Comparison of ENCODE assay signal across 24 cellular contexts in the genomic region with DNA sequence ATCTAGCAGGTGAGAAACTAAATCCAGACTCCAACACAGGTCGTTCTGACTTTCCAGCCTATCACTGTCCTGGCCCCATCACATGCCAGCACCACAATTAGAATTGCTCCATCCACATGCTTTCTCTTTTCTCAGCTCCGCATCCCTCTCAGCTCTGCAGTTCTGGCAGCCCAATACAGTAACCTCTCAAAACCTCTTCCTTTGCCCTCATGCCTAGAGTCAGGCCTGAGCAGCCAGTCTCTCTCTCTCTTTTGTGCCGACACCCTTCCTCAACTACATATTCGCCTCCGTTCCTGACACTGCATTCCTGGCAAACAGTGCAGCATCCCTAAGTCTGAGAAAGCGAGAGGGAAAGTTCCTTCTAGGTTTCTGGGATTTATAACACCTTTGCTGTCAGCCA.
"Had no signal": no experiment of that assay in that cellular context is flagged by ENCODE, and none has a peak within 500 bp of the region (broad histone marks: within the 10 kb centered on the region; RNA-seq: fewer than 3 reads in every experiment).

No MANE protein-coding gene starts in this region.

- H3K27me3 ChIP-seq: brain microvascular endothelial cell, right lobe of liver, thyroid gland, upper lobe of right lung had no signal

- ATAC-seq: activated naive CD4-positive, alpha-beta T cell treated with anti-CD3 and anti-CD28 coated beads, Interleukin-2, amount 50 U/mL, for 72 hours; activated T-helper 17 cell treated with anti-CD3 and anti-CD28 coated beads, Interleukin-2, amount 50 U/mL, for 72 hours; foreskin keratinocyte; mucosa of descending colon; right lobe of liver; upper lobe of right lung had no signal

- H3K27ac Mint-ChIP-seq: activated naive CD4-positive, alpha-beta T cell treated with anti-CD3 and anti-CD28 coated beads, Interleukin-2, amount 50 U/mL, for 72 hours; activated T-cell treated with anti-CD3 and anti-CD28 coated beads, Interleukin-2, amount 50 U/mL, for 24 hours; activated T-helper 17 cell treated with anti-CD3 and anti-CD28 coated beads, Interleukin-2, amount 50 U/mL, for 72 hours; dendritic cell treated with granulocyte-macrophage colony-stimulating factor and Interleukin-4, amounts not matched to agents 40 ng/mL and 50 ng/mL, for 4 days; stimulated activated naive CD8-positive, alpha-beta T cell treated with anti-CD3 and anti-CD28 coated beads, Interleukin-15, Interleukin-2, amounts not matched to agents 100 ng/mL and 50 ng/mL, for 24 hours had no signal

- H3K27me3 Mint-ChIP-seq: activated T-cell treated with anti-CD3 and anti-CD28 coated beads, Interleukin-2, amount 50 U/mL, for 24 hours; dendritic cell treated with granulocyte-macrophage colony-stimulating factor and Interleukin-4, amounts not matched to agents 40 ng/mL and 50 ng/mL, for 4 days; stimulated activated naive CD8-positive, alpha-beta T cell treated with anti-CD3 and anti-CD28 coated beads, Interleukin-15, Interleukin-2, amounts not matched to agents 100 ng/mL and 50 ng/mL, for 24 hours had no signal

- H3K4me1 ChIP-seq: foreskin keratinocyte, right lobe of liver, thyroid gland, upper lobe of right lung had no signal

- H3K36me3 ChIP-seq: brain microvascular endothelial cell, right lobe of liver, thyroid gland, upper lobe of right lung had no signal

- H3K4me3 ChIP-seq: mucosa of descending colon, right lobe of liver, skin epidermis, thyroid gland, upper lobe of right lung had no signal

- H3K27ac ChIP-seq: brain microvascular endothelial cell, foreskin keratinocyte, right lobe of liver, skin epidermis, thyroid gland, upper lobe of right lung had no signal

- H3K9me3 ChIP-seq: mucosa of descending colon, right lobe of liver, thyroid gland, upper lobe of right lung had no signal

- H3K36me3 Mint-ChIP-seq: activated naive CD4-positive, alpha-beta T cell treated with anti-CD3 and anti-CD28 coated beads, Interleukin-2, amount 50 U/mL, for 72 hours had no signal

- H3K4me3 Mint-ChIP-seq: activated T-cell treated with anti-CD3 and anti-CD28 coated beads, Interleukin-2, amount 50 U/mL, for 24 hours; activated T-helper 17 cell treated with anti-CD3 and anti-CD28 coated beads, Interleukin-2, amount 50 U/mL, for 72 hours; dendritic cell treated with granulocyte-macrophage colony-stimulating factor and Interleukin-4, amounts not matched to agents 40 ng/mL and 50 ng/mL, for 4 days; stimulated activated naive CD8-positive, alpha-beta T cell treated with anti-CD3 and anti-CD28 coated beads, Interleukin-15, Interleukin-2, amounts not matched to agents 100 ng/mL and 50 ng/mL, for 24 hours had no signal

- DNase-seq: activated CD8-positive, alpha-beta memory T cell treated with anti-CD3 and anti-CD28 coated beads for 24 hours; activated CD8-positive, alpha-beta memory T cell treated with anti-CD3 and anti-CD28 coated beads, Interleukin-2, amount 50 U/mL, for 4 hours; activated T-cell treated with anti-CD3 and anti-CD28 coated beads, Interleukin-2, amount 50 U/mL, for 24 hours; aorta; brain microvascular endothelial cell; caudate nucleus; effector CD4-positive, alpha-beta T cell; erythroblast; foreskin keratinocyte; mesenchymal stem cell; mucosa of descending colon; occipital lobe; posterior cingulate gyrus; right lobe of liver; stimulated activated CD4-positive, alpha-beta T cell treated with anti-CD3 and anti-CD28 coated beads, Interleukin-1b, Interleukin-23, amount 100 ng/mL, for 48 hours; substantia nigra; T-helper 9 cell; thyroid gland; upper lobe of right lung had no signal
